ENCODE assay signal across 16 cellular contexts in the genomic region with DNA sequence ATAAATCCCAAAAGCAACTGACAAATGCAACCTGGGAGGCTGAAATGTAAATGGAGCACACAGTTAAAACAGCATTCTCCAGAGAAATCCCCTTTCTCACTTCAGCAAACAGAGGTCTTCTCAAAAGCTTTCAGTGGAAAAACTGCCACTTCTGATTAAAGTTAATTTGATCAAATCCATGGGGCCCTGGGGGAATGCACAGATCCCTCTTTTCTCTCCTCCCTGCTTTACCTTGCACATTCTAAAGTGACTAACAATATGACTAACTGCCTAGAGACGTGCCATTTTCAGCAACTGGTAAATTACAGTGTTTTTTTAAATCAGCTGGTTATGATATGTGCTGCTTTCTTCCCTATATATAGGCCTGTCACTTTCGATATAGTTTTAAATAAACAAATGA.
DNase-seq lines count a peak whose midpoint lies in the region; ATAC-seq and TF ChIP-seq lines count a peak whose summit lies in the region.
"Had no signal": no experiment of that assay in that cellular context is flagged by ENCODE, and none has a peak within 500 bp of the region (broad histone marks: within the 10 kb centered on the region; RNA-seq: fewer than 3 reads in every experiment).

No MANE protein-coding gene starts in this region.

- H3K36me3 ChIP-seq in cardiac muscle cell (no peaks in the 10 kb centered on the region), RWPE2 (ENCODE audit: low read depth) (no peaks in the 10 kb centered on the region; the same call in 1 of the 2 replicates)
- H3K36me3 ChIP-seq: esophagus squamous epithelium, upper lobe of left lung had no signal

- H3K36me3 Mint-ChIP-seq in stimulated activated memory B cell treated with anti-CD40 and anti-IgM and Interleukin-4, amounts not matched to agents 10 μg/mL and 1 μg/mL and 100 μg/mL, for 72 hours = no peaks in the 10 kb centered on the region

- no peak overlapping the region for H3K4me3 Mint-ChIP-seq in stimulated activated memory B cell treated with anti-CD40 and anti-IgM and Interleukin-4, amounts not matched to agents 10 μg/mL and 1 μg/mL and 100 μg/mL, for 72 hours
- H3K4me3 Mint-ChIP-seq: activated CD8-positive, alpha-beta T cell treated with anti-CD3 and anti-CD28 coated beads for 36 hours; memory B cell had no signal

- TF ChIP-seq CTCF in cardiac muscle cell (IDR thresholded peaks at IDR 0.05; ENCODE audit: low read depth, low read length) (no peak), RWPE2 (IDR thresholded peaks at IDR 0.05; ENCODE audit: poor library complexity, severe bottlenecking) (no peak), GM10248 (IDR thresholded peaks at IDR 0.05; ENCODE audit: control extremely low read depth, extremely low read depth, low read depth, missing control alignments) (no peak)

- no peak overlapping the region for H3K4me3 ChIP-seq in cardiac muscle cell
- H3K4me3 ChIP-seq in RWPE2 (ENCODE audit: severe bottlenecking) = no peak overlapping the region
- H3K4me3 ChIP-seq: esophagus squamous epithelium, upper lobe of left lung had no signal

- peak overlapping the region; percentile 40 for H3K27ac Mint-ChIP-seq in stimulated activated memory B cell treated with anti-CD40 and anti-IgM and Interleukin-4, amounts not matched to agents 10 μg/mL and 1 μg/mL and 100 μg/mL, for 72 hours
- H3K27ac Mint-ChIP-seq: activated CD8-positive, alpha-beta T cell treated with anti-CD3 and anti-CD28 coated beads for 36 hours; activated naive CD4-positive, alpha-beta T cell treated with anti-CD3 and anti-CD28 coated beads, Interleukin-2, amount 50 U/mL, for 72 hours; memory B cell had no signal

- H3K9me3 Mint-ChIP-seq in stimulated activated memory B cell treated with anti-CD40 and anti-IgM and Interleukin-4, amounts not matched to agents 10 μg/mL and 1 μg/mL and 100 μg/mL, for 72 hours = no peaks in the 10 kb centered on the region
- H3K9me3 Mint-ChIP-seq: activated CD8-positive, alpha-beta T cell treated with anti-CD3 and anti-CD28 coated beads for 36 hours; activated naive CD4-positive, alpha-beta T cell treated with anti-CD3 and anti-CD28 coated beads, Interleukin-2, amount 50 U/mL, for 72 hours; memory B cell had no signal

- H3K4me1 Mint-ChIP-seq in stimulated activated memory B cell treated with anti-CD40 and anti-IgM and Interleukin-4, amounts not matched to agents 10 μg/mL and 1 μg/mL and 100 μg/mL, for 72 hours = peaks cover 37% of the 10 kb centered on the region

- H3K27me3 Mint-ChIP-seq in stimulated activated memory B cell treated with anti-CD40 and anti-IgM and Interleukin-4, amounts not matched to agents 10 μg/mL and 1 μg/mL and 100 μg/mL, for 72 hours = no peaks in the 10 kb centered on the region
- H3K27me3 Mint-ChIP-seq: activated CD8-positive, alpha-beta T cell treated with anti-CD3 and anti-CD28 coated beads for 36 hours; memory B cell had no signal

- H3K4me1 ChIP-seq in cardiac muscle cell (ENCODE audit: low read depth) (peaks cover 55% of the 10 kb centered on the region), RWPE2 (ENCODE audit: insufficient read depth, poor library complexity, severe bottlenecking) (peaks cover 13% of the 10 kb centered on the region)

- ATAC-seq in Right ventricle myocardium inferior = no peak
- ATAC-seq in RWPE2 (ENCODE audit: low read depth) = peak; percentile 87
- ATAC-seq in stimulated activated memory B cell treated with anti-CD40 and anti-IgM and Interleukin-4, amounts not matched to agents 10 μg/mL and 1 μg/mL and 100 μg/mL, for 72 hours = no peak
- ATAC-seq in HG03097 (IDR thresholded peaks at IDR 0.05; ENCODE audit: low FRiP score, unreplicated experiment) = no peak
- ATAC-seq: activated CD8-positive, alpha-beta T cell treated with anti-CD3 and anti-CD28 coated beads for 36 hours; activated naive CD4-positive, alpha-beta T cell treated with anti-CD3 and anti-CD28 coated beads, Interleukin-2, amount 50 U/mL, for 72 hours had no signal

- CTCF ChIA-PET in GM10248 (lab: Yijun Ruan, JAX) = interaction anchor here (0.7 to 6.3 kb wide), 11 partner anchors 9 to 174 kb away, joined by 3 to 65 read pairs (median 6); no protein-coding TSS in a partner anchor

- DNase-seq in cardiac muscle cell (ENCODE audit: low read depth in 1 of 2, low spot score in 1 of 2) (no peak), Right ventricle myocardium inferior (ENCODE audit: missing footprints) (no peak), RWPE2 (ENCODE audit: low spot score) (no peak), glomerular visceral epithelial cell (ENCODE audit: extremely low spot score) (peak; percentile 44), HK-2 (ENCODE audit: unreplicated experiment) (no peak), GM10248 (ENCODE audit: extremely low spot score) (no peak)
- DNase-seq: activated CD8-positive, alpha-beta T cell treated with anti-CD3 and anti-CD28 coated beads for 36 hours; esophagus squamous epithelium; NCI-H1417 treated with DMSO at 0.1 percent for 48 hours; NCI-H524; nucleus accumbens; upper lobe of left lung had no signal

- intact Hi-C loops in Right ventricle myocardium inferior (cut with DNase I) = loop anchor here (5.0 kb wide), 1 partner anchor 52 kb away; no protein-coding TSS in a partner anchor

- H3K27me3 ChIP-seq in cardiac muscle cell (no peaks in the 10 kb centered on the region), RWPE2 (ENCODE audit: insufficient read depth, poor library complexity, severe bottlenecking) (no peaks in the 10 kb centered on the region)
- H3K27me3 ChIP-seq: esophagus squamous epithelium, upper lobe of left lung had no signal

- peak overlapping the region; percentile 49 for H3K27ac ChIP-seq in cardiac muscle cell
- H3K27ac ChIP-seq in RWPE2 (ENCODE audit: poor library complexity, severe bottlenecking) = no peak overlapping the region
- H3K27ac ChIP-seq: esophagus squamous epithelium had no signal

- POLR2A ChIA-PET in GM10248 (lab: Yijun Ruan, JAX) = no interaction called here

- H3K9me3 ChIP-seq in cardiac muscle cell (ENCODE audit: low read depth) (no peaks in the 10 kb centered on the region), RWPE2 (ENCODE audit: severe bottlenecking) (no peaks in the 10 kb centered on the region)
- H3K9me3 ChIP-seq: esophagus squamous epithelium, upper lobe of left lung had no signal
